Comparison of ENCODE assay signal across 8 cellular contexts in the genomic region with DNA sequence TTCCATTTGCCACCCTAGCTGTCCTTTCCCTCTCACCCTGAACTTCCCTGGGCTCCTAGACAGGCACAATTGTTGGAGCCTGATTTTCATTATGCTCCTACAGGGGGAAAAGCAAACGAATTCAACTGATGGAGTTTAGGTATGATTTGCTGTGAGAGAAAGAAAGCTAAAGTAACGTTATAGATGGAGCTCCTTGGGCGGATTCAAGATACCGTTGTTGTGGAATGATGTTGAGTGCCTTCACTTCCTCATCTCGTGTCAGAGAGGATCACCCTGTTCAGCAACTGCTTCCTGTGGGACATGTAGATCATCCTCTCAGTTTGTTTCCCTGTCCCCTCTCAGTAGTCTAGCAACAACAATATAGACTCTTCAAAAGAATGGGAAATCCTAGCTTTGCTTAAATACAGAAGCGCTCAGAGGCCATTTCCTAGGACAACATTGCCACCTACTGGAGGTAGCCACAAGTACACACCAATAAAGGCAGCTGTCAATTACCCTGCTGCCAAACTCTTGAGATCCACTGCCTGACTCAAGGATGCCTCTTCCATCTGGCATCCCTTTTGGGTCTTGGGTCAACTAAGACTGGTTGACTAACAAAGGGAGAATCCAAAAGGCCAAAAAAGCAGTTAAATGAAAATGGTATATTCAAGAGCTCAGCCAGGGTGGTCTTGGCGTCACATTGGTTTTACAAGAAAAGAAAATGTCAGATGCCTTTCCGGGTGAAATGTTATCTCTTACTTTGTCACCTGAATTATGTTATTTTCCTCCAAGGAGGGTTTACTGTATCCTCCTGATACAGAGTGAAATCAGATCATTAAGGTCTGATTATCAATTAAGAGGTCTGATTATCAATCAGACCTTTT. TPM values are rescaled to one million over a fixed set of nuclear protein-coding genes. Genes with fewer than 3 reads are reported as not detected.
DNase-seq lines count a peak whose midpoint lies in the region; ATAC-seq and TF ChIP-seq lines count a peak whose summit lies in the region.

No MANE protein-coding gene starts in this region.

- TF ChIP-seq CTCF in C4-2B (conservative IDR thresholded peaks at IDR 0.05): peak; percentile 90
- TF ChIP-seq CTCF in VCaP (conservative IDR thresholded peaks at IDR 0.05): peak; percentile 80
- peak; percentile 88 for TF ChIP-seq CTCF in choroid plexus epithelial cell (conservative IDR thresholded peaks at IDR 0.05; ENCODE audit: low read depth, low read length)
- peak; percentile 89 for TF ChIP-seq CTCF in liver (IDR thresholded peaks at IDR 0.05; ENCODE audit: low read depth, low read length, missing input control)

- WGBS in liver: 44% methylated on average over 8 of the region's 8 CpGs

- H3K9me3 ChIP-seq in liver (ENCODE audit: control insufficient read depth in 4 of 4, low read length in 3 of 4): no peaks in the 10 kb centered on the region

- H3K36me3 ChIP-seq in liver (ENCODE audit: control insufficient read depth in 4 of 4, insufficient read depth in 3 of 4, low read depth in 1 of 4, low read length in 3 of 4): no peaks in the 10 kb centered on the region

- peak overlapping the region; percentile 47 to 62 for H3K4me3 Mint-ChIP-seq in stimulated activated naive B cell treated with anti-CD40 and anti-IgM and Interleukin-4, amounts not matched to agents 10 μg/mL and 1 μg/mL and 100 μg/mL, for 72 hours

- H3K4me1 Mint-ChIP-seq in stimulated activated naive B cell treated with anti-CD40 and anti-IgM and Interleukin-4, amounts not matched to agents 10 μg/mL and 1 μg/mL and 100 μg/mL, for 72 hours: peaks cover 13 to 19% of the 10 kb centered on the region in 2 donors

- H3K27ac ChIP-seq in C4-2B (no peak overlapping the region), VCaP (peak overlapping the region; percentile 24; the same call in 1 of the 2 replicates), liver (ENCODE audit: low read depth in 1 of 2, low read length in 2 of 2) (no peak overlapping the region)

- H3K27ac Mint-ChIP-seq in stimulated activated naive B cell treated with anti-CD40 and anti-IgM and Interleukin-4, amounts not matched to agents 10 μg/mL and 1 μg/mL and 100 μg/mL, for 72 hours: peak overlapping the region; percentile 85

- H3K4me1 ChIP-seq in liver (ENCODE audit: control insufficient read depth in 4 of 4, insufficient read depth in 4 of 4, low read length in 3 of 4): no peaks in the 10 kb centered on the region

- no peaks in the 10 kb centered on the region for H3K27me3 ChIP-seq in liver (ENCODE audit: control insufficient read depth in 4 of 4, insufficient read depth in 4 of 4, low read length in 3 of 4)

- H3K9me3 Mint-ChIP-seq in stimulated activated naive B cell treated with anti-CD40 and anti-IgM and Interleukin-4, amounts not matched to agents 10 μg/mL and 1 μg/mL and 100 μg/mL, for 72 hours: no peaks in the 10 kb centered on the region

- H3K27me3 Mint-ChIP-seq in stimulated activated naive B cell treated with anti-CD40 and anti-IgM and Interleukin-4, amounts not matched to agents 10 μg/mL and 1 μg/mL and 100 μg/mL, for 72 hours: no peaks in the 10 kb centered on the region

- DNase-seq in NCI-H2081 treated with DMSO at 0.1 percent for 48 hours (lab: John Stamatoyannopoulos, UW): peak; percentile 16
- peak; percentile 84 for DNase-seq in choroid plexus epithelial cell (ENCODE audit: low read depth)
- no peak for DNase-seq in stimulated activated naive B cell treated with anti-CD40 and anti-IgM and Interleukin-4, amounts not matched to agents 10 μg/mL and 1 μg/mL and 100 μg/mL, for 72 hours

- ATAC-seq in GM18909 (IDR thresholded peaks at IDR 0.05; ENCODE audit: poor library complexity, unreplicated experiment) (peak; percentile 93), HG03095 (IDR thresholded peaks at IDR 0.05; ENCODE audit: unreplicated experiment) (peak; percentile 93)
- ATAC-seq in stimulated activated naive B cell treated with anti-CD40 and anti-IgM and Interleukin-4, amounts not matched to agents 10 μg/mL and 1 μg/mL and 100 μg/mL, for 72 hours (replicated peaks): peak; percentile 94 to 97

- no peak overlapping the region for H3K9ac ChIP-seq in liver (ENCODE audit: low read depth in 1 of 2, low read length in 2 of 2)

- no peaks in the 10 kb centered on the region for H3K36me3 Mint-ChIP-seq in stimulated activated naive B cell treated with anti-CD40 and anti-IgM and Interleukin-4, amounts not matched to agents 10 μg/mL and 1 μg/mL and 100 μg/mL, for 72 hours

- TF ChIP-seq RAD21 in liver (IDR thresholded peaks at IDR 0.05): peak; percentile 93 to 97

- peak overlapping the region; percentile 37 for H3K4me3 ChIP-seq in choroid plexus epithelial cell (ENCODE audit: low read depth, low read length)
- no peak overlapping the region for H3K4me3 ChIP-seq in liver (ENCODE audit: low read depth in 1 of 3, low read length in 3 of 3)

TF ChIP-seq in liver, 16 proteins besides CTCF, POLR2A, EP300 and RAD21:
- TF ChIP-seq NR2F2 (IDR thresholded peaks at IDR 0.05): no peak
- no peak for TF ChIP-seq SP1 (IDR thresholded peaks at IDR 0.05)
- no peak for TF ChIP-seq HNF4A (conservative IDR thresholded peaks at IDR 0.05)
- TF ChIP-seq, protein P1, sequence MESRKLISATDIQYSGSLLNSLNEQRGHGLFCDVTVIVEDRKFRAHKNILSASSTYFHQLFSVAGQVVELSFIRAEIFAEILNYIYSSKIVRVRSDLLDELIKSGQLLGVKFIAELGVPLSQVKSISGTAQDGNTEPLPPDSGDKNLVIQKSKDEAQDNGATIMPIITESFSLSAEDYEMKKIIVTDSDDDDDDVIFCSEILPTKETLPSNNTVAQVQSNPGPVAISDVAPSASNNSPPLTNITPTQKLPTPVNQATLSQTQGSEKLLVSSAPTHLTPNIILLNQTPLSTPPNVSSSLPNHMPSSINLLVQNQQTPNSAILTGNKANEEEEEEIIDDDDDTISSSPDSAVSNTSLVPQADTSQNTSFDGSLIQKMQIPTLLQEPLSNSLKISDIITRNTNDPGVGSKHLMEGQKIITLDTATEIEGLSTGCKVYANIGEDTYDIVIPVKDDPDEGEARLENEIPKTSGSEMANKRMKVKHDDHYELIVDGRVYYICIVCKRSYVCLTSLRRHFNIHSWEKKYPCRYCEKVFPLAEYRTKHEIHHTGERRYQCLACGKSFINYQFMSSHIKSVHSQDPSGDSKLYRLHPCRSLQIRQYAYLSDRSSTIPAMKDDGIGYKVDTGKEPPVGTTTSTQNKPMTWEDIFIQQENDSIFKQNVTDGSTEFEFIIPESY (IDR thresholded peaks at IDR 0.05): no peak
- TF ChIP-seq, protein P2, sequence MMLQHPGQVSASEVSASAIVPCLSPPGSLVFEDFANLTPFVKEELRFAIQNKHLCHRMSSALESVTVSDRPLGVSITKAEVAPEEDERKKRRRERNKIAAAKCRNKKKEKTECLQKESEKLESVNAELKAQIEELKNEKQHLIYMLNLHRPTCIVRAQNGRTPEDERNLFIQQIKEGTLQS (IDR thresholded peaks at IDR 0.05): no peak
- no peak for TF ChIP-seq FOXA1 (IDR thresholded peaks at IDR 0.05)

RNA-seq across cellular contexts. Expression of a gene that starts 13.5 kb away (rescaled TPM):
- total RNA-seq in liver: 10 to 100 TPM; 10.6 to 21.4 TPM
- 10 to 100 TPM in 1 of 2 donors, 1 to 10 TPM in 1; 7.5 to 17.9 TPM for polyA plus RNA-seq in liver

RNA-seq across cellular contexts. Expression of a gene that starts 15.8 kb away (rescaled TPM):
- 10 to 100 TPM; 20.9 to 27.0 TPM for total RNA-seq in liver
- 1 to 10 TPM; 5.9 to 7.6 TPM for polyA plus RNA-seq in liver

RNA-seq across cellular contexts. Expression of a gene that starts 51.4 kb away (rescaled TPM):
- 1 to 10 TPM in 1 of 2 donors, under 1 TPM in 1; 0.08 to 2.6 TPM for total RNA-seq in liver
- polyA plus RNA-seq in liver: 1 to 10 TPM in 1 of 2 donors, under 1 TPM in 1; 0.32 to 2.4 TPM

RNA-seq across cellular contexts. Expression of a gene that starts 54.3 kb away (rescaled TPM):
- total RNA-seq in liver: 10 to 100 TPM; 21.1 to 27.2 TPM
- 10 to 100 TPM in 1 of 2 donors, 1 to 10 TPM in 1; 3.2 to 12.8 TPM for polyA plus RNA-seq in liver
